In the genomic region with DNA sequence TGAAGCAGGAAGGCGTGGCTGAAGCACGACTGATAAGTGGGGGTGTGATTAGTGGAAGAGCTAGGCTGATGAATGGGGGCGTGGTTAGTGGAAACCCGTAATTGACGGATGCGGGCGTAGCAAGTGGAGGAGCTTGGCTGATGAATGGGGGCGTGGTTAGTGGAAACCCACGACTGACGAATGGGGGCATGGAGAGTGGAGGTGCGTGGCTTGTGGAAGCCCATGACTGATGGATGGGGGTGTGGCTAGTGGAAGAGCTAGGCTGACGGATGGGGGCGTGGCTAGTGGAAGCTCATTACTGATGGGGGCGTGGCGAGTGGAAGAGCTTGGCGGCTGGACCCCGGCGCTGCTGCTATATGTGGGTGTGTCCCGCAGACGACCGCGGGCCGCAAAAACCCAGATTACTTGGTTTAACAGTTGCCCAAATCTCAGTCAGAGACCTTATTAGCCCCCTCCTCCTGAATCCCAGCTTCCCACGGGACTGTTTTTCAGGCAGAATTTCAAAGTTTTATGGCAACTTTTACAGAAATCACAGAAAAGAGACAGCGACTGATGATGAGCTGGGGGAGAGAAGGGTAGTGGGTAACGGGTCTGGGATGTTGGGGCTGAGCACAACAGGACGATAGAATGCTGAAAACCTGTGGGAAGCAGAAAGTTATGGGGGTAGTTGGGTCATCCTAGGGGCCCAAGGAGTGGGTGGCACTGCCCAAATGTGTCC, we compare ENCODE assay signal across 8 cellular contexts. TPM values are rescaled to one million over a fixed set of nuclear protein-coding genes. Genes with fewer than 3 reads are reported as not detected.
A peak's percentile ranks its signal among the peaks of the same experiment; 100 is the strongest.
DNase-seq lines count a peak whose midpoint lies in the region; TF ChIP-seq lines count a peak whose summit lies in the region.

No MANE protein-coding gene starts in this region.

- no peak overlapping the region for H3K4me3 Mint-ChIP-seq in HFFc6

- intact Hi-C loops in colonic mucosa (cut with DNase I) (no loop called here), spleen (cut with DNase I; ENCODE audit: low total_unique reads) (no loop called here)

- H3K9me3 ChIP-seq in colonic mucosa (no peaks in the 10 kb centered on the region), spleen (no peaks in the 10 kb centered on the region)

- no peaks in the 10 kb centered on the region for H3K4me1 Mint-ChIP-seq in HFFc6 (ENCODE audit: low read depth)

- no peaks in the 10 kb centered on the region for H3K9me3 Mint-ChIP-seq in HFFc6

- H3K27me3 ChIP-seq in colonic mucosa = peaks cover 14% of the 10 kb centered on the region
- peaks cover 0 to 100% (median 73%) of the 10 kb centered on the region in 7 donors for H3K27me3 ChIP-seq in spleen (replicated peaks in 1 of 7)

- H3K27me3 Mint-ChIP-seq in HFFc6 (ENCODE audit: insufficient read depth) = peaks cover 12% of the 10 kb centered on the region

- peaks cover 8% of the 10 kb centered on the region for H3K4me1 ChIP-seq in colonic mucosa
- peaks cover 11 to 39% (median 25%) of the 10 kb centered on the region in 6 donors for H3K4me1 ChIP-seq in spleen

- no peaks in the 10 kb centered on the region for H3K36me3 Mint-ChIP-seq in HFFc6 (ENCODE audit: low read depth)

- WGBS in spleen, 5 donors = 1 to 2% (median 1%) methylated on average over 26 to 27 of the region's 27 CpGs

- DNase-seq in C1 segment of cervical spinal cord (lab: John Stamatoyannopoulos, UW) (peak in 12 of 14 donors; percentile 10 to 90 (median 62)), HFFc6 (peak; percentile 96), NCI-H510A (lab: John Stamatoyannopoulos, UW) (peak; percentile 97), colonic mucosa (peak; percentile 84), kidney glomerular epithelial cell (lab: John Stamatoyannopoulos, UW) (peak; percentile 98), spleen (no peak)
- peak; percentile 70 to 82 for DNase-seq in activated CD4-positive, alpha-beta T cell treated with anti-CD3 and anti-CD28 coated beads for 24 hours (ENCODE audit: low read depth in 2 of 2)
- DNase-seq in stimulated activated CD4-positive, alpha-beta T cell treated with anti-CD3 and anti-CD28 coated beads, Interleukin-2, amount 100 ng/mL, for 4 hours (ENCODE audit: low read depth) = peak; percentile 87

- no peak overlapping the region for H3K4me3 ChIP-seq in colonic mucosa
- peak overlapping the region in 1 of 8 donors; percentile 41 for H3K4me3 ChIP-seq in spleen

- H3K36me3 ChIP-seq in colonic mucosa = no peaks in the 10 kb centered on the region
- H3K36me3 ChIP-seq in spleen = no peaks in the 10 kb centered on the region

- H3K27ac ChIP-seq in colonic mucosa = no peak overlapping the region
- no peak overlapping the region for H3K27ac ChIP-seq in spleen

- no peak overlapping the region for H3K9ac ChIP-seq in colonic mucosa (ENCODE audit: low read depth in 2 of 2, low read length in 2 of 2)

- no peak overlapping the region for H3K27ac Mint-ChIP-seq in HFFc6

- TF ChIP-seq CTCF in HFFc6 (IDR thresholded peaks at IDR 0.05) (no peak), colonic mucosa (IDR thresholded peaks at IDR 0.05) (no peak), spleen (IDR thresholded peaks at IDR 0.05 in 8 of 11, conservative IDR thresholded peaks at IDR 0.05 in 3 of 11) (no peak)

- TF ChIP-seq POLR2A in spleen (IDR thresholded peaks at IDR 0.05) = no peak

RNA-seq across cellular contexts. Expression of a gene that starts 9.0 kb away (rescaled TPM):
- total RNA-seq in HFFc6 (2021; fragmentation: NEBNext Ultra II Directional; extraction: Animal tissue kit (Norgen Biotek cat#: 25700)) = 10 to 100 TPM; 34.1 to 50.3 (median 46.3) TPM
- total RNA-seq in colonic mucosa = 1 to 10 TPM; 2.3 to 2.6 TPM
- total RNA-seq in spleen = 10 to 100 TPM in 1 of 7 donors, 1 to 10 TPM in 6; 4.3 to 10.4 (median 8.1) TPM
- 1 to 10 TPM; 5.0 to 6.7 (median 6.2) TPM for polyA plus RNA-seq in spleen

RNA-seq across cellular contexts. Expression of a gene that starts 43.4 kb away (rescaled TPM):
- not detected for total RNA-seq in HFFc6 (2021; fragmentation: NEBNext Ultra II Directional; extraction: Animal tissue kit (Norgen Biotek cat#: 25700))
- 1 to 10 TPM in 1 of 2 donors, under 1 TPM in 1; 0.74 to 2.3 TPM for total RNA-seq in colonic mucosa
- not detected for total RNA-seq in spleen
- under 1 TPM in 2 of 3 donors, not detected in 1; 0.02 to 0.19 TPM for polyA plus RNA-seq in spleen

RNA-seq across cellular contexts. Expression of a gene that starts 55.7 kb away (rescaled TPM):
- total RNA-seq in HFFc6 (2021; fragmentation: NEBNext Ultra II Directional; extraction: Animal tissue kit (Norgen Biotek cat#: 25700)) = 10 to 100 TPM; 11.1 to 13.6 (median 12.4) TPM
- 10 to 100 TPM in 1 of 2 donors, 1 to 10 TPM in 1; 8.6 to 13.3 TPM for total RNA-seq in colonic mucosa
- 10 to 100 TPM in 2 of 7 donors, 1 to 10 TPM in 5; 3.9 to 12.4 (median 7.4) TPM for total RNA-seq in spleen
- 10 to 100 TPM; 15.0 to 36.3 (median 25.7) TPM for polyA plus RNA-seq in spleen
